Comparison of ENCODE assay signal across 1 cellular context in genomic region chr3:129112308-129113052, GRCh38.
TF ChIP-seq lines count a peak whose summit lies in the region.

No MANE protein-coding gene starts in this region.

TF ChIP-seq in H1, 55 proteins besides CTCF, POLR2A, EP300 and RAD21 (continued from another document):
- TF ChIP-seq EZH2 (IDR thresholded peaks at IDR 0.05; ENCODE audit: low read depth, low read length, severe bottlenecking) (no peak), SIN3A (conservative IDR thresholded peaks at IDR 0.05 in 1 of 2, IDR thresholded peaks at IDR 0.05 in 1 of 2; ENCODE audit: low read depth in 1 of 2, low read length in 2 of 2) (no peak), SP1 (IDR thresholded peaks at IDR 0.05; ENCODE audit: low read depth, low read length) (no peak), MAX (IDR thresholded peaks at IDR 0.05) (no peak)
